8 cellular contexts compared by ENCODE assay signal in genomic region chr9:33129886-33130284, GRCh38. TPM values are rescaled to one million over a fixed set of nuclear protein-coding genes. Genes with fewer than 3 reads are reported as not detected.
DNase-seq lines count a peak whose midpoint lies in the region; ATAC-seq, FAIRE-seq and TF ChIP-seq lines count a peak whose summit lies in the region.

No MANE protein-coding gene starts in this region.

- intact Hi-C loops in Right ventricle myocardium inferior (cut with DNase I): no loop called here
- intact Hi-C loops in right cardiac atrium (cut with DNase I): loop anchor here in 1 of 4 donors (5.0 kb wide), 1 partner anchor 37 kb away; the partner anchor contains the start of gene B4GALT1
- intact Hi-C loops in breast epithelium (cut with DNase I; ENCODE audit: low total_unique reads): no loop called here

- 67% methylated on average over 5 of the region's 5 CpGs for WGBS in right cardiac atrium

- H3K4me1 ChIP-seq in cardiac muscle cell (ENCODE audit: low read depth) (peaks cover 21% of the 10 kb centered on the region), right cardiac atrium (ENCODE audit: control insufficient read depth, insufficient read depth, low read length) (peaks cover 38% of the 10 kb centered on the region), breast epithelium (no peaks in the 10 kb centered on the region)

- TF ChIP-seq CTCF in cardiac muscle cell (IDR thresholded peaks at IDR 0.05; ENCODE audit: low read depth, low read length) (no peak), breast epithelium (IDR thresholded peaks at IDR 0.05) (no peak)

- no peak for TF ChIP-seq POLR2A in breast epithelium (IDR thresholded peaks at IDR 0.05)

- peaks cover 3% of the 10 kb centered on the region for H3K36me3 ChIP-seq in cardiac muscle cell
- no peaks in the 10 kb centered on the region for H3K36me3 ChIP-seq in breast epithelium

- no peak for DNase-seq in cardiac muscle cell (ENCODE audit: low read depth in 1 of 2, low spot score in 1 of 2)
- DNase-seq in Right ventricle myocardium inferior (ENCODE audit: missing footprints): no peak
- no peak for DNase-seq in right cardiac atrium
- DNase-seq in urothelium cell line (ENCODE audit: low spot score): peak; percentile 40
- no peak for DNase-seq in cerebellum (ENCODE audit: low spot score)
- no peak for DNase-seq in AG08396 (ENCODE audit: low spot score)
- no peak for DNase-seq in breast epithelium (ENCODE audit: low spot score in 2 of 2)

- no peak for FAIRE-seq in urothelium cell line (lab: Jason Lieb, UNC)

- H3K4me3 ChIP-seq in cardiac muscle cell: no peak overlapping the region
- no peak overlapping the region for H3K4me3 ChIP-seq in right cardiac atrium (ENCODE audit: low read length)
- no peak overlapping the region for H3K4me3 ChIP-seq in breast epithelium

- ATAC-seq in Right ventricle myocardium inferior: no peak
- peak; percentile 38 for ATAC-seq in HG03571 (IDR thresholded peaks at IDR 0.05; ENCODE audit: unreplicated experiment)
- no peak for ATAC-seq in right cardiac atrium

- no peaks in the 10 kb centered on the region for H3K9me3 ChIP-seq in cardiac muscle cell (ENCODE audit: low read depth)
- H3K9me3 ChIP-seq in right cardiac atrium (ENCODE audit: control insufficient read depth, low read length): no peaks in the 10 kb centered on the region
- H3K9me3 ChIP-seq in breast epithelium: no peaks in the 10 kb centered on the region

- H3K27me3 ChIP-seq in cardiac muscle cell: no peaks in the 10 kb centered on the region
- no peaks in the 10 kb centered on the region for H3K27me3 ChIP-seq in right cardiac atrium (ENCODE audit: control insufficient read depth, insufficient read depth)
- H3K27me3 ChIP-seq in breast epithelium: no peaks in the 10 kb centered on the region

- peak overlapping the region; percentile 84 for H3K27ac ChIP-seq in cardiac muscle cell
- peak overlapping the region; percentile 33 for H3K27ac ChIP-seq in right cardiac atrium (ENCODE audit: low read length)
- peak overlapping the region in 1 of 2 donors; percentile 33 for H3K27ac ChIP-seq in breast epithelium

RNA-seq across cellular contexts. Expression of gene B4GALT1, which starts 37.3 kb away (rescaled TPM):
- total RNA-seq in cardiac muscle cell: 24.8 and 33.6 TPM in 2 replicates
- polyA plus RNA-seq in cardiac muscle cell: 22.1 and 30.0 TPM in 2 replicates
- 43.6 TPM for total RNA-seq in Right ventricle myocardium inferior
- total RNA-seq in right cardiac atrium: 100 to 1,000 TPM in 1 of 4 donors, 10 to 100 TPM in 3; 44.0 to 137 (median 58.3) TPM
- 24.7 TPM for polyA plus RNA-seq in right cardiac atrium
- total RNA-seq in cerebellum: 2.8 TPM
- total RNA-seq in breast epithelium: 10 to 100 TPM; 60.8 to 81.8 (median 66.2) TPM

RNA-seq across cellular contexts. Expression of gene SMU1, which starts 53.4 kb away (rescaled TPM):
- 16.4 and 17.6 TPM in 2 replicates for total RNA-seq in cardiac muscle cell
- polyA plus RNA-seq in cardiac muscle cell: 16.4 and 25.0 TPM in 2 replicates
- 15.2 TPM for total RNA-seq in Right ventricle myocardium inferior
- total RNA-seq in right cardiac atrium: 10 to 100 TPM; 16.6 to 17.3 (median 17.0) TPM
- 9.4 TPM for polyA plus RNA-seq in right cardiac atrium
- 25.7 TPM for total RNA-seq in cerebellum
- total RNA-seq in breast epithelium: 10 to 100 TPM; 19.8 to 22.1 (median 21.0) TPM
